Comparison of ENCODE assay signal across 22 cellular contexts in the genomic region with DNA sequence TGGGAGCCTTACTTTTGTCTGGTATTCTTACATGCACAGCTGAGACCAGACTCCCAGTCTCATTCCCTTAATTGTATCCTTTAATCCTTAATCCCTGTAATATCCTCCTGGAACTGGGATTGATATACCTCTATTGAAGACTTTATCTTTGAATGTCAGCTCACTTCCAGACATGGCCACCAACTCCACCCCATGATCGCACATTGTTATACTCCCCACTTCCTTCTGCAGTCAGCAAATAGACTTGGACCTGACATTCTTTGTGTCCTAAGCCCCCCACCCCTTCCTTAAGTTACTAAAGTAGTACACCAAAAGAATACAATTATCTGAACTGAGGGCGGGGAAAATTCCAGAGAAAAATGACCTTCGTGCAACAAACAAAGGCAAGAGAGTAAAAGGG. TPM values are rescaled to one million over a fixed set of nuclear protein-coding genes. Genes with fewer than 3 reads are reported as not detected.
A peak's percentile ranks its signal among the peaks of the same experiment; 100 is the strongest.
DNase-seq lines count a peak whose midpoint lies in the region; ATAC-seq and TF ChIP-seq lines count a peak whose summit lies in the region.
"Had no signal": no experiment of that assay in that cellular context is flagged by ENCODE, and none has a peak within 500 bp of the region (broad histone marks: within the 10 kb centered on the region; RNA-seq: fewer than 3 reads in every experiment).

No MANE protein-coding gene starts in this region.

- no peak overlapping the region for H3K14ac ChIP-seq in neuronal stem cell (ENCODE audit: low read length)

- H3K4me1 Mint-ChIP-seq in activated CD4-positive, alpha-beta T cell treated with anti-CD3 and anti-CD28 coated beads for 36 hours: peaks cover 9% of the 10 kb centered on the region

- no peak for TF ChIP-seq POLR2A in sigmoid colon (IDR thresholded peaks at IDR 0.05)

- peak overlapping the region; percentile 14; the same call in 1 of the 2 replicates for H3K4me3 ChIP-seq in WERI-Rb-1 (ENCODE audit: low read depth, low read length)
- H3K4me3 ChIP-seq in neuronal stem cell (ENCODE audit: low read length in 2 of 2): no peak overlapping the region
- H3K4me3 ChIP-seq in sigmoid colon: no peak overlapping the region
- H3K4me3 ChIP-seq: A549, GM23248 had no signal

- no peak overlapping the region for H2BK120ac ChIP-seq in neuronal stem cell (ENCODE audit: low read depth, low read length)

- no peak overlapping the region for H4K8ac ChIP-seq in neuronal stem cell (ENCODE audit: low read depth, low read length)

- H3K23ac ChIP-seq in neuronal stem cell (ENCODE audit: low read depth, low read length, poor library complexity): no peak overlapping the region

- no peak for TF ChIP-seq EP300 in sigmoid colon (IDR thresholded peaks at IDR 0.05)

- H3K27me3 ChIP-seq in WERI-Rb-1 (ENCODE audit: insufficient read depth, low read depth, severe bottlenecking) (no peaks in the 10 kb centered on the region), neuronal stem cell (ENCODE audit: control insufficient read depth in 3 of 3, insufficient read depth in 3 of 3, low read depth in 1 of 3, low read length in 3 of 3) (no peaks in the 10 kb centered on the region), sigmoid colon (no peaks in the 10 kb centered on the region)

- intact Hi-C loops in activated CD4-positive, alpha-beta T cell treated with anti-CD3 and anti-CD28 coated beads for 36 hours (cut with DNase I, micrococcal nuclease): no loop called here
- intact Hi-C loops in sigmoid colon (cut with DNase I): no loop called here

- H3K27me3 Mint-ChIP-seq in activated CD4-positive, alpha-beta T cell treated with anti-CD3 and anti-CD28 coated beads for 36 hours: no peaks in the 10 kb centered on the region
- H3K27me3 Mint-ChIP-seq: CD4-positive, alpha-beta memory T cell had no signal

- no peak overlapping the region for H2BK15ac ChIP-seq in neuronal stem cell (ENCODE audit: low read length)

- peak overlapping the region; percentile 17 for H3K27ac Mint-ChIP-seq in activated CD4-positive, alpha-beta T cell treated with anti-CD3 and anti-CD28 coated beads for 36 hours
- H3K27ac Mint-ChIP-seq: IgD-negative memory B cell had no signal

- peak overlapping the region; percentile 76 for H3K27ac ChIP-seq in WERI-Rb-1
- H3K27ac ChIP-seq in neuronal stem cell (replicated peaks; ENCODE audit: low read length): no peak overlapping the region
- no peak overlapping the region for H3K27ac ChIP-seq in sigmoid colon
- H3K27ac ChIP-seq: 22Rv1, A549, C4-2B, GM23248 had no signal

- H3K36me3 Mint-ChIP-seq in activated CD4-positive, alpha-beta T cell treated with anti-CD3 and anti-CD28 coated beads for 36 hours (ENCODE audit: low read depth): no peaks in the 10 kb centered on the region
- H3K36me3 Mint-ChIP-seq: CD4-positive, alpha-beta memory T cell had no signal

- H3K4me3 Mint-ChIP-seq in activated CD4-positive, alpha-beta T cell treated with anti-CD3 and anti-CD28 coated beads for 36 hours: no peak overlapping the region
- H3K4me3 Mint-ChIP-seq: CD4-positive, alpha-beta memory T cell; IgD-negative memory B cell had no signal

- no peak overlapping the region for H3K4ac ChIP-seq in neuronal stem cell (ENCODE audit: low read length)

- H3K4me2 ChIP-seq in neuronal stem cell (ENCODE audit: insufficient read depth, low read length, poor library complexity, severe bottlenecking): no peak overlapping the region
- H3K4me2 ChIP-seq: A549 had no signal

- no peaks in the 10 kb centered on the region for H3K36me3 ChIP-seq in WERI-Rb-1
- H3K36me3 ChIP-seq in neuronal stem cell (replicated peaks in 1 of 2; ENCODE audit: control insufficient read depth in 2 of 2, insufficient read depth in 2 of 2, low read length in 2 of 2): no peaks in the 10 kb centered on the region
- no peaks in the 10 kb centered on the region for H3K36me3 ChIP-seq in sigmoid colon

- H3K18ac ChIP-seq in neuronal stem cell (ENCODE audit: low read length): no peak overlapping the region

- no peak overlapping the region for H2BK12ac ChIP-seq in neuronal stem cell (ENCODE audit: low read length)

- no peaks in the 10 kb centered on the region for H3K79me1 ChIP-seq in neuronal stem cell (ENCODE audit: low read depth, low read length)

- no peaks in the 10 kb centered on the region for H3K9me3 Mint-ChIP-seq in activated CD4-positive, alpha-beta T cell treated with anti-CD3 and anti-CD28 coated beads for 36 hours (ENCODE audit: low read depth)
- H3K9me3 Mint-ChIP-seq: CD4-positive, alpha-beta memory T cell; IgD-negative memory B cell had no signal

- no peak for TF ChIP-seq CTCF in WERI-Rb-1 (IDR thresholded peaks at IDR 0.05; ENCODE audit: low read depth, low read length)
- no peak for TF ChIP-seq CTCF in sigmoid colon (IDR thresholded peaks at IDR 0.05)
- no peak for TF ChIP-seq CTCF in GM20000 (IDR thresholded peaks at IDR 0.05; ENCODE audit: extremely low read depth, missing control alignments)

- no peak overlapping the region for H2AK5ac ChIP-seq in neuronal stem cell (ENCODE audit: low read depth, low read length)

- H3K9me3 ChIP-seq in WERI-Rb-1 (ENCODE audit: severe bottlenecking): no peaks in the 10 kb centered on the region
- H3K9me3 ChIP-seq in neuronal stem cell (replicated peaks in 1 of 2; ENCODE audit: control insufficient read depth in 2 of 2, insufficient read depth in 1 of 2, low read depth in 1 of 2, low read length in 2 of 2): peaks cover 0 to 1% of the 10 kb centered on the region in 2 donors
- H3K9me3 ChIP-seq in sigmoid colon: no peaks in the 10 kb centered on the region
- H3K9me3 ChIP-seq: A549 had no signal

- no peak overlapping the region for H3K9ac ChIP-seq in neuronal stem cell (ENCODE audit: low read depth, low read length, poor library complexity)
- H3K9ac ChIP-seq: GM23248 had no signal

- no peak overlapping the region for H2BK5ac ChIP-seq in neuronal stem cell (ENCODE audit: low read length)

- no peak overlapping the region for H4K91ac ChIP-seq in neuronal stem cell (ENCODE audit: low read depth, low read length, poor library complexity)

- no peaks in the 10 kb centered on the region for H3K4me1 ChIP-seq in neuronal stem cell (ENCODE audit: control insufficient read depth in 2 of 2, insufficient read depth in 1 of 2, low read depth in 1 of 2, low read length in 2 of 2)
- no peaks in the 10 kb centered on the region for H3K4me1 ChIP-seq in sigmoid colon
- H3K4me1 ChIP-seq: A549 had no signal

- POLR2A ChIA-PET in activated CD4-positive, alpha-beta T cell treated with anti-CD3 and anti-CD28 coated beads for 36 hours (lab: Charles Lee): no interaction called here

- CTCF ChIA-PET in activated CD4-positive, alpha-beta T cell treated with anti-CD3 and anti-CD28 coated beads for 36 hours (lab: Charles Lee): interaction anchor here (0.7 kb wide), 1 partner anchor 19 kb away, joined by 5 read pairs; no protein-coding TSS in a partner anchor

- peak overlapping the region; percentile 42 for H2AFZ ChIP-seq in neuronal stem cell (ENCODE audit: low read length)
- H2AFZ ChIP-seq: GM23248 had no signal

- no peak for ATAC-seq in activated CD4-positive, alpha-beta T cell treated with anti-CD3 and anti-CD28 coated beads for 36 hours
- ATAC-seq: HepG2 had no signal

- no peak for DNase-seq in activated CD4-positive, alpha-beta T cell treated with anti-CD3 and anti-CD28 coated beads for 36 hours
- no peak for DNase-seq in activated CD4-positive, alpha-beta T cell treated with anti-CD3 and anti-CD28 coated beads, Interleukin-2, amount 50 U/mL, for 1 hour
- peak; percentile 88 for DNase-seq in NCI-H82 (lab: John Stamatoyannopoulos, UW)
- peak; percentile 52 for DNase-seq in WERI-Rb-1
- DNase-seq in neuronal stem cell (ENCODE audit: low spot score): no peak
- DNase-seq in sigmoid colon: no peak
- no peak for DNase-seq in GM20000 (ENCODE audit: low spot score)
- no peak for DNase-seq in COLO668 (lab: John Stamatoyannopoulos, UW; ENCODE audit: unreplicated experiment)
- DNase-seq: AML-193; Calu3; CD4-positive, alpha-beta memory T cell; DMS153; DMS79 treated with DMSO at 0.1 percent for 48 hours; GF-D8; GM23248; HCEC 1CT; KG1 had no signal

- whole genome bisulfite sequencing in neuronal stem cell (ENCODE audit: extremely low coverage in 2 of 2, insufficient read length in 2 of 2, insufficient replicate concordance in 1 of 2), 2 donors: no CpG with 5 or more reads among the region's 3 CpGs
- WGBS in sigmoid colon, 2 donors: 87 to 90% methylated on average over 3 of the region's 3 CpGs

RNA-seq across cellular contexts. Expression of a gene that starts 8.6 kb away (rescaled TPM):
- total RNA-seq in activated CD4-positive, alpha-beta T cell treated with anti-CD3 and anti-CD28 coated beads for 36 hours: 10 to 100 TPM; 70.2 to 78.5 TPM
- polyA plus RNA-seq in neuronal stem cell (2013, experiment 1 of 2): 42.5 TPM
- polyA plus RNA-seq in neuronal stem cell (2013, experiment 2 of 2): 43.9 TPM
- 10 to 100 TPM; 44.8 to 64.3 (median 52.3) TPM for total RNA-seq in sigmoid colon
- 10 to 100 TPM in 2 of 3 donors, 1 to 10 TPM in 1; 7.6 to 11.1 (median 10.8) TPM for polyA plus RNA-seq in sigmoid colon

Comparison
In these comparisons a context has a peak if more than half of its experiments do, and no peak if none do; other contexts are left out.
1. DNase-seq: peak in NCI-H82 (single experiment) and WERI-Rb-1 (single experiment); none in activated CD4-positive, alpha-beta T cell treated with anti-CD3 and anti-CD28 coated beads for 36 hours (single experiment), activated CD4-positive, alpha-beta T cell treated with anti-CD3 and anti-CD28 coated beads, Interleukin-2, amount 50 U/mL, for 1 hour (single experiment), neuronal stem cell (single experiment), sigmoid colon (single experiment), GM20000 (single experiment) and COLO668 (single experiment).